In genomic region chr3:105722943-105723556, GRCh38 we compare ENCODE assay signal across 8 cellular contexts.
DNase-seq lines count a peak whose midpoint lies in the region; ATAC-seq and TF ChIP-seq lines count a peak whose summit lies in the region.

No MANE protein-coding gene starts in this region.

- H3K27me3 ChIP-seq in mesenchymal stem cell (ENCODE audit: control insufficient read depth in 1 of 2, insufficient read depth in 1 of 2, low read length in 2 of 2), result no peaks in the 10 kb centered on the region

- peak; percentile 100 for ATAC-seq in GM18505 (IDR thresholded peaks at IDR 0.05; ENCODE audit: unreplicated experiment)
- peak; percentile 100 for ATAC-seq in GM21529 (IDR thresholded peaks at IDR 0.05; ENCODE audit: unreplicated experiment)
- peak; percentile 100 for ATAC-seq in HG03575 (IDR thresholded peaks at IDR 0.05; ENCODE audit: extremely low read depth, insufficient number of reproducible peaks, low FRiP score, unreplicated experiment)
- ATAC-seq in omental fat pad (ENCODE audit: low FRiP score), result no peak

- H3K4ac ChIP-seq in mesenchymal stem cell (ENCODE audit: low read depth in 1 of 2, low read length in 2 of 2), result no peak overlapping the region

- H3K79me1 ChIP-seq in mesenchymal stem cell (replicated peaks; ENCODE audit: low read length, poor library complexity, severe bottlenecking), result peaks cover 3% of the 10 kb centered on the region

- TF ChIP-seq POLR2A in GM18505 (IDR thresholded peaks at IDR 0.05; ENCODE audit: borderline replicate concordance, extremely low read depth, insufficient read depth, insufficient read length), result no peak

- peaks cover 9 to 89% of the 10 kb centered on the region in 2 experiments for H3K36me3 ChIP-seq in mesenchymal stem cell (ENCODE audit: control insufficient read depth in 1 of 2, insufficient read depth in 2 of 2, low read depth in 1 of 2, low read length in 2 of 2)

- no peak overlapping the region for H2BK15ac ChIP-seq in mesenchymal stem cell (ENCODE audit: low read depth, poor library complexity, severe bottlenecking)

- H2BK120ac ChIP-seq in mesenchymal stem cell (ENCODE audit: low read depth, low read length), result no peak overlapping the region

- H3K9me3 ChIP-seq in mesenchymal stem cell (ENCODE audit: control insufficient read depth, low read length), result peaks cover 5% of the 10 kb centered on the region

- H3K27ac ChIP-seq in epithelial cell of prostate, result no peak overlapping the region
- no peak overlapping the region for H3K27ac ChIP-seq in mesenchymal stem cell (ENCODE audit: low read length, poor library complexity, severe bottlenecking)
- H3K27ac ChIP-seq in RWPE1, result no peak overlapping the region

- WGBS in mesenchymal stem cell, result 100% methylated on average over 1 of the region's 3 CpGs

- H3K4me3 ChIP-seq in mesenchymal stem cell (ENCODE audit: insufficient read depth in 1 of 2, low read depth in 1 of 2, low read length in 2 of 2), result no peak overlapping the region

- no peak overlapping the region for H3K9ac ChIP-seq in mesenchymal stem cell (ENCODE audit: low read length)

- H3K18ac ChIP-seq in mesenchymal stem cell (ENCODE audit: low read depth in 1 of 2, low read length in 2 of 2), result no peak overlapping the region

- H3K4me1 ChIP-seq in mesenchymal stem cell (ENCODE audit: control insufficient read depth, insufficient read depth, low read depth, low read length), result no peaks in the 10 kb centered on the region

- no peak for TF ChIP-seq CTCF in omental fat pad (IDR thresholded peaks at IDR 0.05)
- no peak for TF ChIP-seq CTCF in RWPE1 (conservative IDR thresholded peaks at IDR 0.05; ENCODE audit: low read depth)

- POLR2A ChIA-PET in RWPE1 (lab: Yijun Ruan, JAX; ENCODE audit: low non-redundant PET), result interaction anchor here (0.5 kb wide), 1 partner anchor 18 kb away, joined by 6 read pairs; no protein-coding TSS in a partner anchor

- H2BK12ac ChIP-seq in mesenchymal stem cell (ENCODE audit: low read length in 2 of 2), result no peak overlapping the region

- no peak overlapping the region for H2AK5ac ChIP-seq in mesenchymal stem cell (ENCODE audit: low read length, severe bottlenecking)

- no peak overlapping the region for H2BK5ac ChIP-seq in mesenchymal stem cell (ENCODE audit: low read depth, low read length, poor library complexity, severe bottlenecking)

- H3K14ac ChIP-seq in mesenchymal stem cell (ENCODE audit: low read length in 2 of 2), result no peak overlapping the region

- no peak overlapping the region for H4K91ac ChIP-seq in mesenchymal stem cell (ENCODE audit: low read length)

- DNase-seq in epithelial cell of prostate (ENCODE audit: low read depth, low spot score), result peak; percentile 3
- no peak for DNase-seq in mesenchymal stem cell
- DNase-seq in NCI-H748 (lab: John Stamatoyannopoulos, UW; ENCODE audit: unreplicated experiment), result no peak
- DNase-seq in omental fat pad (ENCODE audit: low spot score), result no peak
- DNase-seq in RWPE1 (ENCODE audit: low spot score), result no peak

- CTCF ChIA-PET in RWPE1 (lab: Yijun Ruan, JAX), result no interaction called here

- H3K23ac ChIP-seq in mesenchymal stem cell (ENCODE audit: low read length in 2 of 2), result no peak overlapping the region

- H2AFZ ChIP-seq in mesenchymal stem cell (ENCODE audit: low read depth, low read length), result no peak overlapping the region

- no peak overlapping the region for H4K8ac ChIP-seq in mesenchymal stem cell (ENCODE audit: low read length)

- no peak overlapping the region for H3K4me2 ChIP-seq in mesenchymal stem cell (ENCODE audit: low read length, poor library complexity, severe bottlenecking)
